ENCODE assay signal across 18 cellular contexts in genomic region chr17:35018814-35019213, GRCh38. TPM values are rescaled to one million over a fixed set of nuclear protein-coding genes. Genes with fewer than 3 reads are reported as not detected.
DNase-seq lines count a peak whose midpoint lies in the region; ATAC-seq and TF ChIP-seq lines count a peak whose summit lies in the region.
"Had no signal": no experiment of that assay in that cellular context is flagged by ENCODE, and none has a peak within 500 bp of the region (broad histone marks: within the 10 kb centered on the region; RNA-seq: fewer than 3 reads in every experiment).

No MANE protein-coding gene starts in this region.

- H2AFZ ChIP-seq in PC-9, result no peak overlapping the region

- no peaks in the 10 kb centered on the region for H3K27me3 Mint-ChIP-seq in CD4-positive, alpha-beta memory T cell
- H3K27me3 Mint-ChIP-seq in activated T-helper 1 cell treated with anti-CD3 and anti-CD28 coated beads, Interleukin-12 subunit alpha, Interleukin-12 subunit beta, Interleukin-2, Interleukin-4 antibody, amounts not matched to agents 30 ng/mL and 10 ng/mL and 1 ng/mL, durations not matched to agents 14 hours and 24 hours and 36 hours (ENCODE audit: insufficient read depth), result no peaks in the 10 kb centered on the region
- no peaks in the 10 kb centered on the region for H3K27me3 Mint-ChIP-seq in chondrocyte (ENCODE audit: low read depth)

- H3K79me2 ChIP-seq in PC-9 (ENCODE audit: low read depth), result no peaks in the 10 kb centered on the region

- CTCF ChIA-PET in CD4-positive, alpha-beta memory T cell (lab: Charles Lee; ENCODE audit: partially characterized antibody), result interaction anchor here (0.6 to 2.8 kb wide), 8 partner anchors 8 to 77 kb away, joined by 3 to 14 read pairs (median 4); partner anchors contain the start of gene RFFL
- CTCF ChIA-PET in PC-9 (lab: Charles Lee), result interaction anchor here (0.8 kb wide), 1 partner anchor 28 kb away, joined by 7 read pairs; no protein-coding TSS in a partner anchor

- POLR2A ChIA-PET in CD4-positive, alpha-beta memory T cell (lab: Charles Lee; ENCODE audit: partially characterized antibody), result interaction anchor here (0.9 to 2.4 kb wide), 6 partner anchors 9 to 69 kb away, joined by 3 to 10 read pairs (median 4); partner anchors contain the start of gene RFFL
- POLR2A ChIA-PET in PC-9 (lab: Charles Lee; ENCODE audit: unreplicated experiment), result interaction anchor here (0.6 kb wide), 1 partner anchor 100 kb away, joined by 3 read pairs; no protein-coding TSS in a partner anchor

- H3K27ac Mint-ChIP-seq in CD4-positive, alpha-beta memory T cell, result peak overlapping the region in 6 of 7 donors; percentile 7 to 97 (median 62)
- H3K27ac Mint-ChIP-seq in activated T-helper 1 cell treated with anti-CD3 and anti-CD28 coated beads, Interleukin-12 subunit alpha, Interleukin-12 subunit beta, Interleukin-2, Interleukin-4 antibody, amounts not matched to agents 30 ng/mL and 10 ng/mL and 1 ng/mL, durations not matched to agents 14 hours and 24 hours and 36 hours, result no peak overlapping the region
- no peak overlapping the region for H3K27ac Mint-ChIP-seq in chondrocyte (ENCODE audit: unreplicated experiment)

- no peak for DNase-seq in CD4-positive, alpha-beta memory T cell
- DNase-seq in PC-9, result peak in 1 of 2 experiments; percentile 98
- no peak for DNase-seq in substantia nigra (lab: John Stamatoyannopoulos, UW)
- DNase-seq in activated T-helper 1 cell treated with anti-CD3 and anti-CD28 coated beads, Interleukin-12 subunit alpha, Interleukin-12 subunit beta, Interleukin-2, Interleukin-4 antibody, amounts not matched to agents 30 ng/mL and 10 ng/mL and 1 ng/mL, durations not matched to agents 14 hours and 24 hours and 36 hours (ENCODE audit: low spot score), result no peak
- no peak for DNase-seq in chondrocyte (ENCODE audit: low spot score)
- DNase-seq in NCI-H187 treated with DMSO at 0.1 percent for 48 hours (lab: John Stamatoyannopoulos, UW), result no peak
- DNase-seq: ACHN, AML-193, MG63, NCI-H1105, NCI-H1694, NCI-H2107, NCI-H2227 treated with DMSO at 0.1 percent for 48 hours, NCI-H524, Peyer's patch had no signal

- no peaks in the 10 kb centered on the region for H3K9me3 Mint-ChIP-seq in CD4-positive, alpha-beta memory T cell
- H3K9me3 Mint-ChIP-seq in activated T-helper 1 cell treated with anti-CD3 and anti-CD28 coated beads, Interleukin-12 subunit alpha, Interleukin-12 subunit beta, Interleukin-2, Interleukin-4 antibody, amounts not matched to agents 30 ng/mL and 10 ng/mL and 1 ng/mL, durations not matched to agents 14 hours and 24 hours and 36 hours, result no peaks in the 10 kb centered on the region
- no peaks in the 10 kb centered on the region for H3K9me3 Mint-ChIP-seq in chondrocyte (ENCODE audit: low read depth)

- no peak overlapping the region for H3K27ac ChIP-seq in CD4-positive, alpha-beta memory T cell (ENCODE audit: low read depth, low read length)
- 0 out of 2 replicates have a peak overlapping the region, but pooled peaks have one; percentile 24 for H3K27ac ChIP-seq in PC-9
- peak overlapping the region; percentile 98 for H3K27ac ChIP-seq in substantia nigra (ENCODE audit: low read depth, low read length, poor library complexity, severe bottlenecking)
- H3K27ac ChIP-seq: Peyer's patch had no signal

- no peaks in the 10 kb centered on the region for H3K9me2 ChIP-seq in PC-9 (ENCODE audit: insufficient read depth)

- H3K27me3 ChIP-seq in CD4-positive, alpha-beta memory T cell (ENCODE audit: insufficient read depth, low read length), result no peaks in the 10 kb centered on the region
- H3K27me3 ChIP-seq in PC-9 (ENCODE audit: insufficient read depth, low read depth), result no peaks in the 10 kb centered on the region
- H3K27me3 ChIP-seq: MG63, Peyer's patch had no signal

- peaks cover 35 to 61% (median 51%) of the 10 kb centered on the region in 4 donors for H3K4me1 Mint-ChIP-seq in CD4-positive, alpha-beta memory T cell
- peaks cover 57% of the 10 kb centered on the region for H3K4me1 Mint-ChIP-seq in activated T-helper 1 cell treated with anti-CD3 and anti-CD28 coated beads, Interleukin-12 subunit alpha, Interleukin-12 subunit beta, Interleukin-2, Interleukin-4 antibody, amounts not matched to agents 30 ng/mL and 10 ng/mL and 1 ng/mL, durations not matched to agents 14 hours and 24 hours and 36 hours (ENCODE audit: low read depth)
- H3K4me1 Mint-ChIP-seq in chondrocyte (ENCODE audit: low read depth), result peaks cover 38% of the 10 kb centered on the region

- H3K36me3 ChIP-seq in CD4-positive, alpha-beta memory T cell (ENCODE audit: insufficient read depth, low read length), result peaks cover 54% of the 10 kb centered on the region
- H3K36me3 ChIP-seq in PC-9 (ENCODE audit: low read depth), result no peaks in the 10 kb centered on the region

- no TSS peak for BruUV-seq in PC-9 (replicated peaks; lab: Mats Ljungman, UMichigan)

- peaks cover 59 to 75% of the 10 kb centered on the region in 2 donors for H3K36me3 Mint-ChIP-seq in CD4-positive, alpha-beta memory T cell
- peaks cover 47% of the 10 kb centered on the region for H3K36me3 Mint-ChIP-seq in activated T-helper 1 cell treated with anti-CD3 and anti-CD28 coated beads, Interleukin-12 subunit alpha, Interleukin-12 subunit beta, Interleukin-2, Interleukin-4 antibody, amounts not matched to agents 30 ng/mL and 10 ng/mL and 1 ng/mL, durations not matched to agents 14 hours and 24 hours and 36 hours (ENCODE audit: low read depth)
- H3K36me3 Mint-ChIP-seq in chondrocyte (ENCODE audit: low read depth), result peaks cover 26% of the 10 kb centered on the region

- no peaks in the 10 kb centered on the region for H3K9me3 ChIP-seq in CD4-positive, alpha-beta memory T cell (ENCODE audit: control insufficient read depth in 1 of 2, low read length in 2 of 2)
- no peaks in the 10 kb centered on the region for H3K9me3 ChIP-seq in PC-9 (ENCODE audit: insufficient read depth, low read depth)
- H3K9me3 ChIP-seq: MG63, Peyer's patch had no signal

- TF ChIP-seq CTCF in PC-9 (conservative IDR thresholded peaks at IDR 0.05) (no peak), chondrocyte (IDR thresholded peaks at IDR 0.05) (no peak)

- peaks cover 7% of the 10 kb centered on the region; the same call in 1 of the 2 replicates for H4K20me1 ChIP-seq in PC-9 (ENCODE audit: insufficient read depth)

- ATAC-seq in esophagus mucosa, result peak; percentile 82
- ATAC-seq in GM21576 (IDR thresholded peaks at IDR 0.05; ENCODE audit: unreplicated experiment), result no peak
- ATAC-seq: Right ventricle myocardium inferior had no signal

- peaks cover 35% of the 10 kb centered on the region for H3K4me1 ChIP-seq in CD4-positive, alpha-beta memory T cell (ENCODE audit: insufficient read depth, low read length)
- H3K4me1 ChIP-seq in PC-9 (replicated peaks; ENCODE audit: insufficient read depth), result peaks cover 35% of the 10 kb centered on the region

- H3K4me2 ChIP-seq in PC-9, result peak overlapping the region; percentile 38

- no peak overlapping the region for H3K4me3 ChIP-seq in CD4-positive, alpha-beta memory T cell (ENCODE audit: low read length in 2 of 2)
- no peak overlapping the region for H3K4me3 ChIP-seq in PC-9
- H3K4me3 ChIP-seq: MG63, Peyer's patch had no signal

- intact Hi-C loops in CD4-positive, alpha-beta memory T cell (cut with micrococcal nuclease), result no loop called here
- intact Hi-C loops in PC-9 (cut with micrococcal nuclease; ENCODE audit: unreplicated experiment), result loop anchor here (1.0 kb wide), 1 partner anchor 16 kb away; no protein-coding TSS in a partner anchor
- intact Hi-C loops in activated T-helper 1 cell treated with anti-CD3 and anti-CD28 coated beads, Interleukin-12 subunit alpha, Interleukin-12 subunit beta, Interleukin-2, Interleukin-4 antibody, amounts not matched to agents 30 ng/mL and 10 ng/mL and 1 ng/mL, durations not matched to agents 14 hours and 24 hours and 36 hours (cut with micrococcal nuclease), result no loop called here

- no peak overlapping the region for H3K4me3 Mint-ChIP-seq in CD4-positive, alpha-beta memory T cell
- H3K4me3 Mint-ChIP-seq in activated T-helper 1 cell treated with anti-CD3 and anti-CD28 coated beads, Interleukin-12 subunit alpha, Interleukin-12 subunit beta, Interleukin-2, Interleukin-4 antibody, amounts not matched to agents 30 ng/mL and 10 ng/mL and 1 ng/mL, durations not matched to agents 14 hours and 24 hours and 36 hours, result no peak overlapping the region
- H3K4me3 Mint-ChIP-seq in chondrocyte (ENCODE audit: unreplicated experiment), result no peak overlapping the region

- peaks cover 29% of the 10 kb centered on the region; the same call in 1 of the 2 replicates for H3F3A ChIP-seq in PC-9 (ENCODE audit: insufficient read depth, low read depth)

RNA-seq across cellular contexts. Expression of gene LIG3, which starts 38.5 kb away (rescaled TPM):
- total RNA-seq in CD4-positive, alpha-beta memory T cell, result 10 to 100 TPM; 41.9 to 50.8 TPM
- polyA plus RNA-seq in CD4-positive, alpha-beta memory T cell, result 10 to 100 TPM in 1 of 2 donors, 1 to 10 TPM in 1; 7.7 to 16.3 TPM
- total RNA-seq in PC-9 (2021) (25.0 and 25.5 TPM in 2 replicates), esophagus mucosa (22.8 TPM), chondrocyte (26.0 to 40.4 TPM (median 28.8 TPM) in 3 replicates)
- total RNA-seq in activated T-helper 1 cell treated with anti-CD3 and anti-CD28 coated beads, Interleukin-12 subunit alpha, Interleukin-12 subunit beta, Interleukin-2, Interleukin-4 antibody, amounts not matched to agents 30 ng/mL and 10 ng/mL and 1 ng/mL, durations not matched to agents 14 hours and 24 hours and 36 hours, result 70.9 and 75.2 TPM in 2 replicates

RNA-seq across cellular contexts. Expression of gene RFFL, which starts 44.7 kb away (rescaled TPM):
- total RNA-seq in CD4-positive, alpha-beta memory T cell, result 10 to 100 TPM; 72.1 to 82.3 TPM
- 10 to 100 TPM; 48.3 to 51.0 TPM for polyA plus RNA-seq in CD4-positive, alpha-beta memory T cell
- total RNA-seq in PC-9 (2021) (36.7 and 38.1 TPM in 2 replicates), esophagus mucosa (46.3 TPM), chondrocyte (11.1 to 16.5 TPM (median 14.0 TPM) in 3 replicates)
- 28.1 and 28.2 TPM in 2 replicates for total RNA-seq in activated T-helper 1 cell treated with anti-CD3 and anti-CD28 coated beads, Interleukin-12 subunit alpha, Interleukin-12 subunit beta, Interleukin-2, Interleukin-4 antibody, amounts not matched to agents 30 ng/mL and 10 ng/mL and 1 ng/mL, durations not matched to agents 14 hours and 24 hours and 36 hours

RNA-seq across cellular contexts. Expression of gene ZNF830, which starts 57.5 kb away (rescaled TPM):
- total RNA-seq in CD4-positive, alpha-beta memory T cell, result 10 to 100 TPM; 41.0 to 44.0 TPM
- 10 to 100 TPM; 16.7 to 24.3 TPM for polyA plus RNA-seq in CD4-positive, alpha-beta memory T cell
- total RNA-seq in PC-9 (2021) (13.6 and 13.9 TPM in 2 replicates), esophagus mucosa (7.7 TPM), chondrocyte (12.0 to 16.0 TPM (median 12.3 TPM) in 3 replicates)
- 28.0 and 29.7 TPM in 2 replicates for total RNA-seq in activated T-helper 1 cell treated with anti-CD3 and anti-CD28 coated beads, Interleukin-12 subunit alpha, Interleukin-12 subunit beta, Interleukin-2, Interleukin-4 antibody, amounts not matched to agents 30 ng/mL and 10 ng/mL and 1 ng/mL, durations not matched to agents 14 hours and 24 hours and 36 hours

RNA-seq across cellular contexts. Expression of gene CCT6B, which starts 57.6 kb away (rescaled TPM):
- 1 to 10 TPM; 2.0 to 2.1 TPM for total RNA-seq in CD4-positive, alpha-beta memory T cell
- 1 to 10 TPM in 1 of 2 donors, under 1 TPM in 1; 0.61 to 1.6 TPM for polyA plus RNA-seq in CD4-positive, alpha-beta memory T cell
- total RNA-seq in PC-9 (2021) (3.7 and 8.5 TPM in 2 replicates), esophagus mucosa (0.96 TPM), chondrocyte (2.1 to 3.0 TPM (median 2.1 TPM) in 3 replicates)
- total RNA-seq in activated T-helper 1 cell treated with anti-CD3 and anti-CD28 coated beads, Interleukin-12 subunit alpha, Interleukin-12 subunit beta, Interleukin-2, Interleukin-4 antibody, amounts not matched to agents 30 ng/mL and 10 ng/mL and 1 ng/mL, durations not matched to agents 14 hours and 24 hours and 36 hours, result 0.96 and 1.0 TPM in 2 replicates

Comparison
In these comparisons a context has a peak if more than half of its experiments do, and no peak if none do; other contexts are left out.
1. H3K27ac Mint-ChIP-seq: peak in CD4-positive, alpha-beta memory T cell (6 of 7); none in activated T-helper 1 cell treated with anti-CD3 and anti-CD28 coated beads, Interleukin-12 subunit alpha, Interleukin-12 subunit beta, Interleukin-2, Interleukin-4 antibody, amounts not matched to agents 30 ng/mL and 10 ng/mL and 1 ng/mL, durations not matched to agents 14 hours and 24 hours and 36 hours (single experiment) and chondrocyte (single experiment).